Comparison of ENCODE assay signal across 15 cellular contexts in the genomic region with DNA sequence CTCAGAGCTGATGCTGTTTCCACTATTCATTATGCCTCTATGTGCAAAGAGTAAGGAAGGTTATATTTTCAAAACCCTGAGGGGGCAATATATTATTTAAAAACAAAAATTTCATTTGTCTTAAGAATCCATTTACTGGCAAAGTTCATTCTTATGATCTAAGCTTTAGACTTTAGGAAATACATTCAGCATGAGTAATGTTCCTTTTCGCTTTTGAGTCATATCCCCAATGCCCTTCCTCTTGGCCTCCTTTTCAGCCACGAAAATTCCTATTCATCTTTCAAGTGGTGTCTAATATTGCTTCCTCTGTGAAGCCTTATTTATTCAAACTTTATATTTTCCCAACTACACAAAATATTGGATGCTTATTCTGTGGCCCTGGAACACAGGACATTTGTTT.
A peak's percentile ranks its signal among the peaks of the same experiment; 100 is the strongest.
DNase-seq lines count a peak whose midpoint lies in the region; ATAC-seq and TF ChIP-seq lines count a peak whose summit lies in the region.
"Had no signal": no experiment of that assay in that cellular context is flagged by ENCODE, and none has a peak within 500 bp of the region (broad histone marks: within the 10 kb centered on the region; RNA-seq: fewer than 3 reads in every experiment).

No MANE protein-coding gene starts in this region.

- DNase-seq in Right ventricle myocardium superior (no peak), cardiac septum (ENCODE audit: low spot score) (no peak), brain pericyte (ENCODE audit: low read depth, low spot score) (peak; percentile 26), right cardiac atrium (no peak), GF-D8 (lab: John Stamatoyannopoulos, UW) (no peak), G401 (ENCODE audit: low spot score) (no peak), GM23338 (ENCODE audit: low spot score) (no peak)
- DNase-seq: activated T-cell treated with anti-CD3 and anti-CD28 coated beads, Interleukin-2, amount 50 U/mL, for 1 hour; NCI-H2081 treated with DMSO at 0.1 percent for 48 hours; OCI-M1; stimulated activated CD4-positive, alpha-beta T cell treated with anti-CD3 and anti-CD28 coated beads, Interleukin-12 subunit alpha, Interleukin-12 subunit beta, amount 100 ng/mL, for 4 hours had no signal

- H3K27ac Mint-ChIP-seq in GM23338, result no peak overlapping the region
- H3K27ac Mint-ChIP-seq: IgD-negative memory B cell had no signal

- no peaks in the 10 kb centered on the region for H3K27me3 Mint-ChIP-seq in GM23338 (ENCODE audit: insufficient read depth, low read depth, poor library complexity)
- H3K27me3 Mint-ChIP-seq: central memory CD8-positive, alpha-beta T cell; IgD-negative memory B cell had no signal

- no peaks in the 10 kb centered on the region for H3K9me3 ChIP-seq in right cardiac atrium (ENCODE audit: control insufficient read depth, low read length)

- WGBS in right cardiac atrium, result 19% methylated on average over 2 of the region's 2 CpGs

- no peak overlapping the region for H2AFZ ChIP-seq in GM23338
- H2AFZ ChIP-seq: hepatocyte had no signal

- H3K9me3 Mint-ChIP-seq in GM23338, result peaks cover 4% of the 10 kb centered on the region; the same call in 1 of the 3 replicates

- H3K36me3 ChIP-seq in GM23338 (ENCODE audit: insufficient read depth), result no peaks in the 10 kb centered on the region

- no peak overlapping the region for H3K4me3 Mint-ChIP-seq in GM23338
- H3K4me3 Mint-ChIP-seq: central memory CD8-positive, alpha-beta T cell; IgD-negative memory B cell had no signal

- H3K27ac ChIP-seq in right cardiac atrium (ENCODE audit: low read length) (no peak overlapping the region), GM23338 (ENCODE audit: low read depth) (no peak overlapping the region)
- H3K27ac ChIP-seq: hepatocyte had no signal

- H3K4me3 ChIP-seq in right cardiac atrium (ENCODE audit: low read length) (no peak overlapping the region), GM23338 (no peak overlapping the region)
- H3K4me3 ChIP-seq: hepatocyte had no signal

- in situ Hi-C loops in G401 (cut with HindIII; ENCODE audit: low sequenced_read_pairs), result no loop called here

- H3K27me3 ChIP-seq in right cardiac atrium (ENCODE audit: control insufficient read depth, insufficient read depth) (no peaks in the 10 kb centered on the region), GM23338 (ENCODE audit: insufficient read depth) (no peaks in the 10 kb centered on the region)
- H3K27me3 ChIP-seq: hepatocyte had no signal

- H3F3A ChIP-seq in GM23338 (replicated peaks; ENCODE audit: low read depth), result no peaks in the 10 kb centered on the region

- H3K79me2 ChIP-seq in GM23338 (replicated peaks; ENCODE audit: insufficient read depth), result no peaks in the 10 kb centered on the region
- H3K79me2 ChIP-seq: hepatocyte had no signal

- H4K20me1 ChIP-seq in GM23338 (replicated peaks; ENCODE audit: insufficient read depth), result no peaks in the 10 kb centered on the region

- H3K4me1 Mint-ChIP-seq in GM23338, result no peaks in the 10 kb centered on the region
- H3K4me1 Mint-ChIP-seq: central memory CD8-positive, alpha-beta T cell; IgD-negative memory B cell had no signal

- 0 out of 2 replicates have a peak, but pooled peaks cover 9% of the 10 kb centered on the region for H3K9me2 ChIP-seq in GM23338 (ENCODE audit: insufficient read depth)

- H3K4me1 ChIP-seq in right cardiac atrium (ENCODE audit: control insufficient read depth, insufficient read depth, low read length) (no peaks in the 10 kb centered on the region), GM23338 (ENCODE audit: insufficient read depth) (no peaks in the 10 kb centered on the region)

- intact Hi-C loops in Right ventricle myocardium superior (cut with DNase I), result no loop called here
- intact Hi-C loops in cardiac septum (cut with DNase I), result no loop called here
- intact Hi-C loops in right cardiac atrium (cut with DNase I), result no loop called here

- H3K4me2 ChIP-seq in GM23338, result no peak overlapping the region
- H3K4me2 ChIP-seq: hepatocyte had no signal

- ATAC-seq in Right ventricle myocardium superior (ENCODE audit: poor library complexity), result peak; percentile 81
- peak; percentile 58 to 75 for ATAC-seq in right cardiac atrium
- no peak for ATAC-seq in HG02970 (IDR thresholded peaks at IDR 0.05; ENCODE audit: low FRiP score, unreplicated experiment)
- no peak for ATAC-seq in GM23338

- no peak for TF ChIP-seq CTCF in GM23338 (conservative IDR thresholded peaks at IDR 0.05; ENCODE audit: low read depth in 2 of 2)

- H3K36me3 Mint-ChIP-seq in GM23338 (ENCODE audit: low read depth), result no peaks in the 10 kb centered on the region
- H3K36me3 Mint-ChIP-seq: IgD-negative memory B cell had no signal

TF ChIP-seq in GM23338, 12 proteins besides CTCF, POLR2A, EP300 and RAD21:
- TF ChIP-seq JUNB (IDR thresholded peaks at IDR 0.05; ENCODE audit: unreplicated experiment) (no peak), ZNF114 (CRISPR knock-in tag; IDR thresholded peaks at IDR 0.05) (no peak), EZH2 (IDR thresholded peaks at IDR 0.05; ENCODE audit: low read depth, unreplicated experiment) (no peak), STAT1 (IDR thresholded peaks at IDR 0.05; ENCODE audit: unreplicated experiment) (no peak), ZNF331 (CRISPR knock-in tag; IDR thresholded peaks at IDR 0.05; ENCODE audit: low read depth) (no peak), CREB1 (CRISPR knock-in tag; IDR thresholded peaks at IDR 0.05; ENCODE audit: low read depth) (no peak), POLR2AphosphoS5 (IDR thresholded peaks at IDR 0.05; ENCODE audit: low read depth) (no peak)
- TF ChIP-seq, protein P1, sequence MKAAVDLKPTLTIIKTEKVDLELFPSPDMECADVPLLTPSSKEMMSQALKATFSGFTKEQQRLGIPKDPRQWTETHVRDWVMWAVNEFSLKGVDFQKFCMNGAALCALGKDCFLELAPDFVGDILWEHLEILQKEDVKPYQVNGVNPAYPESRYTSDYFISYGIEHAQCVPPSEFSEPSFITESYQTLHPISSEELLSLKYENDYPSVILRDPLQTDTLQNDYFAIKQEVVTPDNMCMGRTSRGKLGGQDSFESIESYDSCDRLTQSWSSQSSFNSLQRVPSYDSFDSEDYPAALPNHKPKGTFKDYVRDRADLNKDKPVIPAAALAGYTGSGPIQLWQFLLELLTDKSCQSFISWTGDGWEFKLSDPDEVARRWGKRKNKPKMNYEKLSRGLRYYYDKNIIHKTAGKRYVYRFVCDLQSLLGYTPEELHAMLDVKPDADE (IDR thresholded peaks at IDR 0.05), result no peak

Comparison
In these comparisons a context has a peak if more than half of its experiments do, and no peak if none do; other contexts are left out.
1. ATAC-seq: peak in Right ventricle myocardium superior (single experiment) and right cardiac atrium (2 of 2); none in HG02970 (single experiment) and GM23338 (single experiment).